ENCODE assay signal across 8 cellular contexts in genomic region chr22:40728731-40729189, GRCh38. TPM values are rescaled to one million over a fixed set of nuclear protein-coding genes. Genes with fewer than 3 reads are reported as not detected.
DNase-seq lines count a peak whose midpoint lies in the region; ATAC-seq and TF ChIP-seq lines count a peak whose summit lies in the region.

No MANE protein-coding gene starts in this region.

- H3K27ac ChIP-seq in esophagus squamous epithelium: peak overlapping the region; percentile 76 to 87 (median 84)

- H3K9me3 ChIP-seq in esophagus squamous epithelium: no peaks in the 10 kb centered on the region

- 27 to 45% methylated on average over 10 to 13 of the region's 13 CpGs for WGBS in esophagus squamous epithelium, 2 donors

- TF ChIP-seq CTCF in esophagus squamous epithelium (IDR thresholded peaks at IDR 0.05) (no peak), GM13977 (IDR thresholded peaks at IDR 0.05; ENCODE audit: extremely low read depth, insufficient read depth, missing control alignments) (no peak)

- no peak for ATAC-seq in HG03432 (IDR thresholded peaks at IDR 0.05; ENCODE audit: unreplicated experiment)

- intact Hi-C loops in esophagus squamous epithelium (cut with DNase I): no loop called here

- H3K36me3 ChIP-seq in esophagus squamous epithelium: no peaks in the 10 kb centered on the region

- H3K4me3 ChIP-seq in esophagus squamous epithelium: peak overlapping the region in 1 of 4 donors; percentile 21

- DNase-seq in NCI-H187 (lab: John Stamatoyannopoulos, UW) (peak; percentile 48 to 64), esophagus squamous epithelium (lab: John Stamatoyannopoulos, UW) (no peak), AG08396 (ENCODE audit: low spot score) (no peak), GM13977 (ENCODE audit: low spot score) (no peak), midbrain (lab: John Stamatoyannopoulos, UW) (no peak)
- peak; percentile 52 to 56 for DNase-seq in activated CD4-positive, alpha-beta T cell treated with anti-CD3 and anti-CD28 coated beads, Interleukin-2, amount 50 U/mL, for 4 hours
- peak; percentile 11 for DNase-seq in stimulated activated CD8-positive, alpha-beta memory T cell treated with anti-CD3 and anti-CD28 coated beads, Interleukin-12 subunit alpha, Interleukin-12 subunit beta, amount 100 ng/mL, for 4 hours (ENCODE audit: low read depth)

- peaks cover 8 to 71% (median 40%) of the 10 kb centered on the region in 3 donors for H3K4me1 ChIP-seq in esophagus squamous epithelium

- TF ChIP-seq POLR2A in esophagus squamous epithelium (IDR thresholded peaks at IDR 0.05): no peak

- in situ Hi-C loops in GM13977 (cut with MboI; ENCODE audit: low pct_unique_long_range_greater_than_20kb, low sequenced_read_pairs, unreplicated experiment): no loop called here

- no peaks in the 10 kb centered on the region for H3K27me3 ChIP-seq in esophagus squamous epithelium

RNA-seq across cellular contexts. Expression of gene MCHR1, which starts 49.5 kb away (rescaled TPM):
- total RNA-seq in esophagus squamous epithelium: under 1 TPM in 1 of 4 donors, not detected in 3; 0.56 TPM

Comparison
In these comparisons a context has a peak if more than half of its experiments do, and no peak if none do; other contexts are left out.
1. DNase-seq: peak in NCI-H187 (2 of 2), activated CD4-positive, alpha-beta T cell treated with anti-CD3 and anti-CD28 coated beads, Interleukin-2, amount 50 U/mL, for 4 hours (2 of 2) and stimulated activated CD8-positive, alpha-beta memory T cell treated with anti-CD3 and anti-CD28 coated beads, Interleukin-12 subunit alpha, Interleukin-12 subunit beta, amount 100 ng/mL, for 4 hours (single experiment); none in esophagus squamous epithelium (single experiment), AG08396 (single experiment), GM13977 (single experiment) and midbrain (single experiment).